In the genomic region with DNA sequence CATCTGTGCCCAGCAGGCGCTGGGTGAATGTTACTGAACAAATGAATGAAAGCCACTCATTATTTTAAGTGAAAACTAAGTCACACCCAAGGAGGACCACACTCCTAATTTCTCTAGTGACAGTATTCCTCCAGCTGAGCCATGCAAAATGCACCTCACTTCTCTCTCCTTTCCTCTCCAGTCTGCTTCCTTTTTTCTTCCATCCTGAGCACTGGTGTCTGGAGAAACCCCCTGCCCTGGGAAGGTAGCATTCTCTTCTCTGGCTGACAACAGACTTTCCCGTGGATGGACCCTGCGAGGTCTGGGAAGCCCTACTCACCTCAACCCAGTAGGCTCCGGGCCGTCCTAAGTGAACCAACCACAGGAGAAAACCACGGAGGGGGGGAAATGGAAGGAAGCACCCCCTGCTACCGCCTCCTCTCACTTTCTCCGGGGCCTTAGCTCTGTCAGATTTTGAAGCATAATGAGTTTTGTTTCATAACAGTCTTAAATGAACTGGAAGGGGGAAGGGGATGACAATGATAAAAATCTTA, we compare ENCODE assay signal across 11 cellular contexts. TPM values are rescaled to one million over a fixed set of nuclear protein-coding genes. Genes with fewer than 3 reads are reported as not detected.
DNase-seq lines count a peak whose midpoint lies in the region; ATAC-seq lines count a peak whose summit lies in the region.
"Had no signal": no experiment of that assay in that cellular context is flagged by ENCODE, and none has a peak within 500 bp of the region (broad histone marks: within the 10 kb centered on the region; RNA-seq: fewer than 3 reads in every experiment).

No MANE protein-coding gene starts in this region.

- POLR2A ChIA-PET in activated CD4-positive, alpha-beta memory T cell treated with anti-CD3 and anti-CD28 coated beads, Interleukin-2, amount 10 ng/mL, durations not matched to agents 7 days and 5 days (lab: Charles Lee), result interaction anchor here (0.6 to 2.8 kb wide), 5 partner anchors 12 to 51 kb away, joined by 3 to 12 read pairs (median 5); no protein-coding TSS in a partner anchor

- H3K27me3 Mint-ChIP-seq in activated T-cell treated with anti-CD3 and anti-CD28 coated beads, Interleukin-2, amount 50 U/mL, for 4 hours (ENCODE audit: low read depth), result no peaks in the 10 kb centered on the region
- no peaks in the 10 kb centered on the region for H3K27me3 Mint-ChIP-seq in activated CD4-positive, alpha-beta memory T cell treated with anti-CD3 and anti-CD28 coated beads, Interleukin-2, amount 10 ng/mL, durations not matched to agents 7 days and 5 days
- peaks cover 0 to 1% (median 0%) of the 10 kb centered on the region in 3 donors for H3K27me3 Mint-ChIP-seq in immature natural killer cell (ENCODE audit: low read depth in 3 of 3)
- no peaks in the 10 kb centered on the region for H3K27me3 Mint-ChIP-seq in stimulated activated naive CD8-positive, alpha-beta T cell treated with anti-CD3 and anti-CD28 coated beads, Interleukin-15, amount 100 ng/mL, for 72 hours

- peak overlapping the region; percentile 51 for H3K4me3 Mint-ChIP-seq in activated T-cell treated with anti-CD3 and anti-CD28 coated beads, Interleukin-2, amount 50 U/mL, for 4 hours
- no peak overlapping the region for H3K4me3 Mint-ChIP-seq in activated CD4-positive, alpha-beta memory T cell treated with anti-CD3 and anti-CD28 coated beads, Interleukin-2, amount 10 ng/mL, durations not matched to agents 7 days and 5 days
- peak overlapping the region; percentile 62 to 82 (median 74) for H3K4me3 Mint-ChIP-seq in immature natural killer cell
- peak overlapping the region; percentile 63 to 71 for H3K4me3 Mint-ChIP-seq in stimulated activated naive CD8-positive, alpha-beta T cell treated with anti-CD3 and anti-CD28 coated beads, Interleukin-15, amount 100 ng/mL, for 72 hours

- H3K4me1 Mint-ChIP-seq in activated T-cell treated with anti-CD3 and anti-CD28 coated beads, Interleukin-2, amount 50 U/mL, for 4 hours (ENCODE audit: low read depth), result peaks cover 49% of the 10 kb centered on the region
- peaks cover 46% of the 10 kb centered on the region for H3K4me1 Mint-ChIP-seq in activated CD4-positive, alpha-beta memory T cell treated with anti-CD3 and anti-CD28 coated beads, Interleukin-2, amount 10 ng/mL, durations not matched to agents 7 days and 5 days
- peaks cover 39 to 67% of the 10 kb centered on the region in 2 donors for H3K4me1 Mint-ChIP-seq in immature natural killer cell
- peaks cover 61% of the 10 kb centered on the region for H3K4me1 Mint-ChIP-seq in stimulated activated naive CD8-positive, alpha-beta T cell treated with anti-CD3 and anti-CD28 coated beads, Interleukin-15, amount 100 ng/mL, for 72 hours

- CTCF ChIA-PET in activated CD4-positive, alpha-beta memory T cell treated with anti-CD3 and anti-CD28 coated beads, Interleukin-2, amount 10 ng/mL, durations not matched to agents 7 days and 5 days (lab: Charles Lee), result interaction anchor here (1.4 to 2.0 kb wide), 3 partner anchors 20 to 119 kb away, joined by 4 to 10 read pairs (median 6); no protein-coding TSS in a partner anchor

- no peak for DNase-seq in activated T-cell treated with anti-CD3 and anti-CD28 coated beads, Interleukin-2, amount 50 U/mL, for 4 hours
- no peak for DNase-seq in activated T-cell treated with anti-CD3 and anti-CD28 coated beads, Interleukin-2, amount 50 U/mL, for 1 hour
- DNase-seq in activated CD4-positive, alpha-beta memory T cell treated with anti-CD3 and anti-CD28 coated beads, Interleukin-2, amount 10 ng/mL, durations not matched to agents 7 days and 5 days, result no peak
- DNase-seq in immature natural killer cell, result peak in 1 of 3 donors; percentile 19
- DNase-seq in stimulated activated naive CD8-positive, alpha-beta T cell treated with anti-CD3 and anti-CD28 coated beads, Interleukin-15, amount 100 ng/mL, for 72 hours, result no peak
- no peak for DNase-seq in NCI-H2081 treated with DMSO at 0.1 percent for 48 hours (lab: John Stamatoyannopoulos, UW)
- no peak for DNase-seq in C1 segment of cervical spinal cord (lab: John Stamatoyannopoulos, UW)
- no peak for DNase-seq in effector CD8-positive, alpha-beta T cell (lab: John Stamatoyannopoulos, UW)
- DNase-seq: foreskin keratinocyte, lower lobe of right lung, NCI-H1436 had no signal

- no peak for ATAC-seq in activated T-cell treated with anti-CD3 and anti-CD28 coated beads, Interleukin-2, amount 50 U/mL, for 4 hours
- no peak for ATAC-seq in stimulated activated naive CD8-positive, alpha-beta T cell treated with anti-CD3 and anti-CD28 coated beads, Interleukin-15, amount 100 ng/mL, for 72 hours
- ATAC-seq: foreskin keratinocyte had no signal

- H3K9me3 Mint-ChIP-seq in activated T-cell treated with anti-CD3 and anti-CD28 coated beads, Interleukin-2, amount 50 U/mL, for 4 hours, result peaks cover 4% of the 10 kb centered on the region
- peaks cover 7% of the 10 kb centered on the region for H3K9me3 Mint-ChIP-seq in activated CD4-positive, alpha-beta memory T cell treated with anti-CD3 and anti-CD28 coated beads, Interleukin-2, amount 10 ng/mL, durations not matched to agents 7 days and 5 days
- H3K9me3 Mint-ChIP-seq in immature natural killer cell, result peaks cover 4 to 10% (median 6%) of the 10 kb centered on the region in 6 donors
- H3K9me3 Mint-ChIP-seq in stimulated activated naive CD8-positive, alpha-beta T cell treated with anti-CD3 and anti-CD28 coated beads, Interleukin-15, amount 100 ng/mL, for 72 hours, result peaks cover 4 to 6% of the 10 kb centered on the region in 2 donors

- H3K36me3 Mint-ChIP-seq in activated T-cell treated with anti-CD3 and anti-CD28 coated beads, Interleukin-2, amount 50 U/mL, for 4 hours (ENCODE audit: insufficient read depth), result peaks cover 18% of the 10 kb centered on the region
- H3K36me3 Mint-ChIP-seq in activated CD4-positive, alpha-beta memory T cell treated with anti-CD3 and anti-CD28 coated beads, Interleukin-2, amount 10 ng/mL, durations not matched to agents 7 days and 5 days (ENCODE audit: low read depth), result peaks cover 44% of the 10 kb centered on the region
- H3K36me3 Mint-ChIP-seq in immature natural killer cell, result peaks cover 12 to 26% (median 21%) of the 10 kb centered on the region in 3 donors

- peak overlapping the region; percentile 60 for H3K27ac Mint-ChIP-seq in activated CD4-positive, alpha-beta memory T cell treated with anti-CD3 and anti-CD28 coated beads, Interleukin-2, amount 10 ng/mL, durations not matched to agents 7 days and 5 days
- H3K27ac Mint-ChIP-seq in immature natural killer cell, result peak overlapping the region; percentile 60 to 87 (median 84)
- H3K27ac Mint-ChIP-seq in stimulated activated naive CD8-positive, alpha-beta T cell treated with anti-CD3 and anti-CD28 coated beads, Interleukin-15, amount 100 ng/mL, for 72 hours, result peak overlapping the region; percentile 74 to 81

RNA-seq across cellular contexts. Expression of gene TRERF1, which starts 22.6 kb away (rescaled TPM):
- total RNA-seq in activated T-cell treated with anti-CD3 and anti-CD28 coated beads, Interleukin-2, amount 50 U/mL, for 4 hours, result 1 to 10 TPM; 8.9 to 9.4 (median 9.0) TPM
- total RNA-seq in activated CD4-positive, alpha-beta memory T cell treated with anti-CD3 and anti-CD28 coated beads, Interleukin-2, amount 10 ng/mL, durations not matched to agents 7 days and 5 days, result 10 to 100 TPM; 17.4 to 18.2 TPM
- polyA plus RNA-seq in immature natural killer cell, result 1 to 10 TPM; 1.5 to 8.8 (median 2.1) TPM
